ENCODE assay signal across 27 cellular contexts in genomic region chr19:51172223-51172622, GRCh38. TPM values are rescaled to one million over a fixed set of nuclear protein-coding genes. Genes with fewer than 3 reads are reported as not detected.
"Had no signal": no experiment of that assay in that cellular context is flagged by ENCODE, and none has a peak within 500 bp of the region (broad histone marks: within the 10 kb centered on the region; RNA-seq: fewer than 3 reads in every experiment).

No MANE protein-coding gene starts in this region.

- H3K27me3 ChIP-seq: testis, thyroid gland, tibial nerve, transverse colon, upper lobe of left lung, uterus, vagina had no signal

- H3K4me3 ChIP-seq: stomach, suprapubic skin, testis, thoracic aorta, thyroid gland, tibial artery, tibial nerve, transverse colon, upper lobe of left lung, uterus, vagina had no signal

- ATAC-seq: stimulated activated effector memory CD8-positive, alpha-beta T cell treated with anti-CD3 and anti-CD28 coated beads, Interleukin-12 subunit alpha, Interleukin-12 subunit beta, amount 100 ng/mL, for 72 hours; stimulated activated memory B cell treated with anti-CD40 and anti-IgM and Interleukin-4, amounts not matched to agents 10 μg/mL and 1 μg/mL and 100 μg/mL, for 72 hours; stimulated activated naive B cell treated with anti-CD40 and anti-IgM and Interleukin-4, amounts not matched to agents 10 μg/mL and 1 μg/mL and 100 μg/mL, for 72 hours; stimulated activated naive CD8-positive, alpha-beta T cell treated with anti-CD3 and anti-CD28 coated beads, Interleukin-15, amount 100 ng/mL, for 72 hours; stimulated activated naive CD8-positive, alpha-beta T cell treated with anti-CD3 and anti-CD28 coated beads, Interleukin-15, Interleukin-2, amounts not matched to agents 100 U/mL and 50 U/mL, for 24 hours had no signal

- DNase-seq: stimulated activated CD4-positive, alpha-beta T cell treated with anti-CD3 and anti-CD28 coated beads, Interleukin-2, amount 100 ng/mL, for 48 hours; stimulated activated CD4-positive, alpha-beta T cell treated with anti-CD3 and anti-CD28 coated beads, Interleukin-4, amount 100 ng/mL, for 1 hour; stimulated activated CD4-positive, alpha-beta T cell treated with anti-CD3 and anti-CD28 coated beads, Interleukin-4, amount 100 ng/mL, for 24 hours; stimulated activated CD4-positive, alpha-beta T cell treated with anti-CD3 and anti-CD28 coated beads, Interleukin-4, amount 100 ng/mL, for 4 hours; stimulated activated CD8-positive, alpha-beta memory T cell treated with anti-CD3 and anti-CD28 coated beads, Interleukin-4, amount 100 ng/mL, for 48 hours; stimulated activated naive B cell treated with anti-CD40 and anti-IgM and Interleukin-4, amounts not matched to agents 10 μg/mL and 1 μg/mL and 100 μg/mL, for 72 hours; stimulated activated naive CD4-positive, alpha-beta T cell; stimulated activated naive CD4-positive, alpha-beta T cell treated with Interleukin-2 at 50 U/mL for 16 hours; stimulated activated naive CD8-positive, alpha-beta T cell treated with anti-CD3 and anti-CD28 coated beads, Interleukin-15, amount 100 ng/mL, for 72 hours; stimulated activated naive CD8-positive, alpha-beta T cell treated with anti-CD3 and anti-CD28 coated beads, Interleukin-15, Interleukin-2, amounts not matched to agents 100 U/mL and 50 U/mL, for 24 hours; stomach; substantia nigra; testis; thyroid gland; tibial artery; transverse colon; trophoblast cell; upper lobe of left lung; uterus had no signal

- H3K4me1 ChIP-seq: thyroid gland, tibial artery, vagina had no signal

- FAIRE-seq: urothelium cell line had no signal

- H3K9me3 ChIP-seq: stomach, suprapubic skin, testis, thoracic aorta, thyroid gland, tibial artery, tibial nerve, transverse colon, upper lobe of left lung, uterus, vagina had no signal

- H3K36me3 ChIP-seq: stomach, suprapubic skin, thoracic aorta, thyroid gland, tibial artery, tibial nerve, transverse colon, upper lobe of left lung, uterus, vagina had no signal

- H3K27ac ChIP-seq: stomach, suprapubic skin, testis, thoracic aorta, thyroid gland, tibial artery, tibial nerve, transverse colon, upper lobe of left lung, uterus, vagina had no signal

RNA-seq across cellular contexts. Expression of gene SIGLEC7, which starts 30.1 kb away (rescaled TPM):
- total RNA-seq: suprapubic skin had no signal

RNA-seq across cellular contexts. Expression of gene CD33, which starts 52.7 kb away (rescaled TPM):
- total RNA-seq: temporal lobe had no signal
